Comparison of ENCODE assay signal across 23 cellular contexts in genomic region chr1:171431994-171432393, GRCh38. TPM values are rescaled to one million over a fixed set of nuclear protein-coding genes. Genes with fewer than 3 reads are reported as not detected.
DNase-seq lines count a peak whose midpoint lies in the region; TF ChIP-seq lines count a peak whose summit lies in the region.
"Had no signal": no experiment of that assay in that cellular context is flagged by ENCODE, and none has a peak within 500 bp of the region (broad histone marks: within the 10 kb centered on the region; RNA-seq: fewer than 3 reads in every experiment).

No MANE protein-coding gene starts in this region.

- H3K18ac ChIP-seq in trophoblast cell (ENCODE audit: low read length), result no peak overlapping the region

- no peak overlapping the region for H3K23ac ChIP-seq in trophoblast cell (ENCODE audit: low read length)

- H3K9ac ChIP-seq in NT2/D1 (ENCODE audit: insufficient read length, low read depth) (no peak overlapping the region), neural progenitor cell (no peak overlapping the region), trophoblast cell (ENCODE audit: low read length) (no peak overlapping the region)
- H3K9ac ChIP-seq: SK-N-SH had no signal

- H3K4me1 Mint-ChIP-seq in neural progenitor cell, result peaks cover 14% of the 10 kb centered on the region

- no peak overlapping the region for H2BK5ac ChIP-seq in trophoblast cell (ENCODE audit: low read depth, low read length, poor library complexity)

- no peaks in the 10 kb centered on the region for H3K79me1 ChIP-seq in trophoblast cell (ENCODE audit: low read length)

- TF ChIP-seq CTCF in neural progenitor cell (IDR thresholded peaks at IDR 0.05), result no peak

- H3K27me3 Mint-ChIP-seq in neural progenitor cell (ENCODE audit: insufficient read depth, low read depth), result peaks cover 3% of the 10 kb centered on the region

- no peaks in the 10 kb centered on the region for H3K36me3 ChIP-seq in HAP-1 (replicated peaks)
- no peaks in the 10 kb centered on the region for H3K36me3 ChIP-seq in NT2/D1 (ENCODE audit: insufficient read depth, insufficient read length, low read length)
- no peaks in the 10 kb centered on the region for H3K36me3 ChIP-seq in neural progenitor cell
- no peaks in the 10 kb centered on the region for H3K36me3 ChIP-seq in trophoblast cell (ENCODE audit: control insufficient read depth in 1 of 2, insufficient read depth in 2 of 2, low read length in 2 of 2)

- no peaks in the 10 kb centered on the region for H3K27me3 ChIP-seq in HAP-1 (ENCODE audit: low read depth)
- no peaks in the 10 kb centered on the region for H3K27me3 ChIP-seq in NT2/D1 (ENCODE audit: insufficient read depth, insufficient read length)
- H3K27me3 ChIP-seq in neural progenitor cell, result no peaks in the 10 kb centered on the region
- no peaks in the 10 kb centered on the region for H3K27me3 ChIP-seq in trophoblast cell (ENCODE audit: insufficient read depth, low read length)

- H3K27ac ChIP-seq in neural progenitor cell, result peak overlapping the region; percentile 18
- H3K27ac ChIP-seq in trophoblast cell (ENCODE audit: low read depth, low read length), result no peak overlapping the region
- H3K27ac ChIP-seq: C4-2B had no signal

- H3K4me3 Mint-ChIP-seq in neural progenitor cell, result no peak overlapping the region
- H3K4me3 Mint-ChIP-seq: CD8-positive, alpha-beta T cell had no signal

- H2AFZ ChIP-seq in neural progenitor cell (replicated peaks) (peak overlapping the region; percentile 9), trophoblast cell (ENCODE audit: insufficient read depth, low read length, poor library complexity) (no peak overlapping the region)

- H2BK120ac ChIP-seq in trophoblast cell (ENCODE audit: insufficient read depth, low read length, poor library complexity), result no peak overlapping the region

- H4K12ac ChIP-seq in trophoblast cell (ENCODE audit: low read depth, low read length), result no peak overlapping the region

- peak overlapping the region; percentile 32 for H3K27ac Mint-ChIP-seq in neural progenitor cell
- H3K27ac Mint-ChIP-seq: CD8-positive, alpha-beta T cell had no signal

- H3K4me2 ChIP-seq in neural progenitor cell (peak overlapping the region; percentile 63), trophoblast cell (ENCODE audit: low read length) (no peak overlapping the region)
- H3K4me2 ChIP-seq: SK-N-SH had no signal

- no CpG with 5 or more reads among the region's 2 CpGs for WGBS in trophoblast cell (ENCODE audit: extremely low coverage, insufficient coverage, insufficient read length)

- no peaks in the 10 kb centered on the region for H3K36me3 Mint-ChIP-seq in neural progenitor cell
- H3K36me3 Mint-ChIP-seq: CD8-positive, alpha-beta T cell had no signal

- H3K9me3 ChIP-seq in HAP-1 (peaks cover 10% of the 10 kb centered on the region), NT2/D1 (ENCODE audit: insufficient read depth, low read length) (peaks cover 56% of the 10 kb centered on the region), neural progenitor cell (ENCODE audit: low read depth) (no peaks in the 10 kb centered on the region), trophoblast cell (ENCODE audit: insufficient read depth, low read depth, low read length) (peaks cover 3% of the 10 kb centered on the region)
- H3K9me3 ChIP-seq: Caco-2 had no signal

- no peaks in the 10 kb centered on the region for H4K20me1 ChIP-seq in neural progenitor cell (ENCODE audit: low read depth)

- H2AK5ac ChIP-seq in trophoblast cell (ENCODE audit: low read length), result no peak overlapping the region

- in situ Hi-C loops in HAP-1 (cut with MboI; ENCODE audit: low sequenced_read_pairs), result no loop called here

- peaks cover 9% of the 10 kb centered on the region for H3K9me3 Mint-ChIP-seq in neural progenitor cell

- peak; percentile 73 to 95 for DNase-seq in HAP-1 (ENCODE audit: low spot score in 2 of 2)
- DNase-seq in NT2/D1 (ENCODE audit: low read depth, low spot score), result peak; percentile 80
- peak; percentile 60 for DNase-seq in iPS DF 4.7 (ENCODE audit: extremely low read depth, low spot score)
- peak; percentile 8 for DNase-seq in neural progenitor cell (ENCODE audit: low spot score)
- DNase-seq in RKO (ENCODE audit: low spot score), result no peak
- no peak for DNase-seq in NCI-H1694 (lab: John Stamatoyannopoulos, UW)
- DNase-seq in trophoblast cell, result no peak
- DNase-seq: Caco-2; CD8-positive, alpha-beta T cell; DMS79; EL; GF-D8; GOT3; KBM-7; MV-4-11; NCI-H1105; NCI-H1436 treated with DMSO at 0.1 percent for 48 hours; NCI-H1930; NCI-H446 treated with DMSO at 0.1 percent for 48 hours; NCI-H526; SK-N-SH; SW 1271 had no signal

- no peak overlapping the region for H4K8ac ChIP-seq in trophoblast cell (ENCODE audit: low read depth, low read length)

- H3K79me2 ChIP-seq in neural progenitor cell (ENCODE audit: low read depth), result no peaks in the 10 kb centered on the region
- H3K79me2 ChIP-seq in trophoblast cell (ENCODE audit: control insufficient read depth, insufficient read depth, low read length, poor library complexity), result no peaks in the 10 kb centered on the region

- no peak overlapping the region for H3K14ac ChIP-seq in trophoblast cell (ENCODE audit: low read length)

- no peak overlapping the region for H3K4me3 ChIP-seq in HAP-1
- H3K4me3 ChIP-seq in NT2/D1 (ENCODE audit: insufficient read length, low read depth), result no peak overlapping the region
- H3K4me3 ChIP-seq in neural progenitor cell, result no peak overlapping the region
- no peak overlapping the region for H3K4me3 ChIP-seq in trophoblast cell (ENCODE audit: low read depth, low read length)

- no peak overlapping the region for H2BK12ac ChIP-seq in trophoblast cell (ENCODE audit: low read length)

- H3K4me1 ChIP-seq in HAP-1, result peaks cover 28% of the 10 kb centered on the region
- H3K4me1 ChIP-seq in NT2/D1 (ENCODE audit: insufficient read depth, insufficient read length), result peaks cover 4% of the 10 kb centered on the region
- H3K4me1 ChIP-seq in neural progenitor cell, result peaks cover 49% of the 10 kb centered on the region
- no peaks in the 10 kb centered on the region for H3K4me1 ChIP-seq in trophoblast cell (ENCODE audit: control insufficient read depth in 1 of 2, insufficient read depth in 2 of 2, low read length in 2 of 2)
- H3K4me1 ChIP-seq: Caco-2 had no signal

- no peak overlapping the region for H4K91ac ChIP-seq in trophoblast cell (ENCODE audit: low read depth, low read length)

- peaks cover 49% of the 10 kb centered on the region for H3F3A ChIP-seq in neural progenitor cell (ENCODE audit: low read depth)

- no peak overlapping the region for H3K4ac ChIP-seq in trophoblast cell (ENCODE audit: low read depth, low read length)

RNA-seq across cellular contexts. Expression of gene PRRC2C, which starts 53.3 kb away (rescaled TPM):
- total RNA-seq in neural progenitor cell (ENCODE audit: low replicate concordance), result 89.9 and 90.9 TPM in 2 replicates
- polyA plus RNA-seq in trophoblast cell (2013), result 169 and 179 TPM in 2 replicates

Comparison
In these comparisons a context has a peak if more than half of its experiments do, and no peak if none do; other contexts are left out.
1. DNase-seq: peak in HAP-1 (2 of 2), NT2/D1 (single experiment), iPS DF 4.7 (single experiment) and neural progenitor cell (single experiment); none in RKO (single experiment), NCI-H1694 (single experiment) and trophoblast cell (0 of 2).